Comparison of ENCODE assay signal across 23 cellular contexts in genomic region chr17:32261521-32261792, GRCh38. TPM values are rescaled to one million over a fixed set of nuclear protein-coding genes. Genes with fewer than 3 reads are reported as not detected.
DNase-seq lines count a peak whose midpoint lies in the region; ATAC-seq and TF ChIP-seq lines count a peak whose summit lies in the region.
"Had no signal": no experiment of that assay in that cellular context is flagged by ENCODE, and none has a peak within 500 bp of the region (broad histone marks: within the 10 kb centered on the region; RNA-seq: fewer than 3 reads in every experiment).

No MANE protein-coding gene starts in this region.

- TF ChIP-seq RAD21 in SK-N-SH (IDR thresholded peaks at IDR 0.05; ENCODE audit: low read length) = no peak

- POLR2A ChIA-PET in SK-N-SH (lab: Yijun Ruan, JAX) = no interaction called here

- DNase-seq in SK-N-SH (no peak), astrocyte of the hippocampus (ENCODE audit: low read depth, low spot score) (peak; percentile 50), glutamatergic neuron (no peak), neural progenitor cell (ENCODE audit: low spot score) (no peak), lower leg skin (ENCODE audit: low spot score in 2 of 2) (no peak), NCI-H69 (lab: John Stamatoyannopoulos, UW) (no peak), GM23248 (no peak)
- DNase-seq: AML-193; CD8-positive, alpha-beta memory T cell; DMS53; H9; KBM-7; NCI-H1092 treated with DMSO at 0.1 percent for 48 hours; NCI-H1436 treated with DMSO at 0.1 percent for 48 hours; NCI-H1930; NCI-H2227 treated with DMSO at 0.1 percent for 48 hours; NCI-H510A had no signal

- TF ChIP-seq POLR2A in lower leg skin (IDR thresholded peaks at IDR 0.05) = no peak

- H3K27me3 ChIP-seq in SK-N-SH (ENCODE audit: insufficient read depth) (0 out of 2 replicates have a peak, but pooled peaks cover under 1% of the 10 kb centered on the region), neural progenitor cell (peaks cover 28% of the 10 kb centered on the region), GM23248 (replicated peaks; ENCODE audit: insufficient read depth) (peaks cover 24% of the 10 kb centered on the region)

- H4K20me1 ChIP-seq in SK-N-SH (ENCODE audit: insufficient read depth) = no peaks in the 10 kb centered on the region
- H4K20me1 ChIP-seq in neural progenitor cell (ENCODE audit: low read depth) = no peaks in the 10 kb centered on the region
- no peaks in the 10 kb centered on the region for H4K20me1 ChIP-seq in GM23248 (ENCODE audit: insufficient read depth)

- intact Hi-C loops in lower leg skin (cut with DNase I; ENCODE audit: low total_unique reads) = no loop called here

- CTCF ChIA-PET in SK-N-SH (lab: Yijun Ruan, JAX) = interaction anchor here (0.9 to 13.5 kb wide), 4 partner anchors 8 to 59 kb away, joined by 3 to 192 read pairs (median 9); no protein-coding TSS in a partner anchor

- H3K9ac ChIP-seq in SK-N-SH = no peak overlapping the region
- no peak overlapping the region for H3K9ac ChIP-seq in neural progenitor cell
- H3K9ac ChIP-seq in GM23248 = no peak overlapping the region

- H3K79me2 ChIP-seq in SK-N-SH (ENCODE audit: insufficient read depth) (no peaks in the 10 kb centered on the region), neural progenitor cell (ENCODE audit: low read depth) (no peaks in the 10 kb centered on the region), GM23248 (ENCODE audit: insufficient read depth) (no peaks in the 10 kb centered on the region)

- in situ Hi-C loops in GM23248 (cut with MboI) = no loop called here

- peaks cover 0 to 5% of the 10 kb centered on the region in 2 experiments; a peak in 1 of 4 replicates for H3K4me1 ChIP-seq in SK-N-SH (ENCODE audit: control insufficient read depth in 1 of 2, insufficient read depth in 2 of 2, low read depth in 1 of 2, low read length in 1 of 2)
- peaks cover 30% of the 10 kb centered on the region for H3K4me1 ChIP-seq in neural progenitor cell
- H3K4me1 ChIP-seq in GM23248 (ENCODE audit: insufficient read depth) = no peaks in the 10 kb centered on the region

- TF ChIP-seq CTCF in SK-N-SH (IDR thresholded peaks at IDR 0.05) = no peak
- TF ChIP-seq CTCF in glutamatergic neuron (IDR thresholded peaks at IDR 0.05; ENCODE audit: partially characterized antibody, unreplicated experiment) = no peak
- no peak for TF ChIP-seq CTCF in neural progenitor cell (IDR thresholded peaks at IDR 0.05)
- TF ChIP-seq CTCF in lower leg skin (IDR thresholded peaks at IDR 0.05) = no peak

- H3K4me1 Mint-ChIP-seq in glutamatergic neuron (ENCODE audit: low read depth, unreplicated experiment) (peaks cover 67% of the 10 kb centered on the region), neural progenitor cell (peaks cover 66% of the 10 kb centered on the region)

- H3K4me3 ChIP-seq in SK-N-SH (ENCODE audit: low read depth in 2 of 2, low read length in 1 of 2) (no peak overlapping the region), neural progenitor cell (no peak overlapping the region), lower leg skin (ENCODE audit: low read depth, poor library complexity, severe bottlenecking) (no peak overlapping the region), GM23248 (no peak overlapping the region)

- H3K36me3 ChIP-seq in SK-N-SH (replicated peaks in 1 of 2; ENCODE audit: control insufficient read depth in 1 of 2, insufficient read depth in 2 of 2, low read length in 1 of 2) = no peaks in the 10 kb centered on the region
- no peaks in the 10 kb centered on the region for H3K36me3 ChIP-seq in neural progenitor cell
- H3K36me3 ChIP-seq in GM23248 (ENCODE audit: low read depth) = no peaks in the 10 kb centered on the region

- H3K4me2 ChIP-seq in SK-N-SH (0 out of 2 replicates have a peak overlapping the region, but pooled peaks have one; percentile 19), neural progenitor cell (peak overlapping the region; percentile 24), GM23248 (ENCODE audit: unreplicated experiment) (no peak overlapping the region)

- H3K4me3 Mint-ChIP-seq in glutamatergic neuron (ENCODE audit: unreplicated experiment) (peak overlapping the region; percentile 47), neural progenitor cell (no peak overlapping the region)
- H3K4me3 Mint-ChIP-seq: CD8-positive, alpha-beta memory T cell; H9 had no signal

- no peak for ATAC-seq in SK-N-SH treated with all-trans-retinoic acid at 6 μM for 48 hours
- ATAC-seq: Panc1 had no signal

- H3K27ac ChIP-seq in SK-N-SH (ENCODE audit: low read depth in 2 of 2, low read length in 1 of 2) = no peak overlapping the region
- H3K27ac ChIP-seq in neural progenitor cell = no peak overlapping the region
- no peak overlapping the region for H3K27ac ChIP-seq in GM23248
- H3K27ac ChIP-seq: 22Rv1, C4-2B, HL-60 had no signal

- H3K9me3 ChIP-seq in SK-N-SH (no peaks in the 10 kb centered on the region), neural progenitor cell (ENCODE audit: low read depth) (no peaks in the 10 kb centered on the region), GM23248 (ENCODE audit: low read depth) (no peaks in the 10 kb centered on the region)

- 34% methylated on average over 5 of the region's 5 CpGs for WGBS in SK-N-SH (ENCODE audit: low lambda C conversion rate)
- 24 to 29% methylated on average over 5 of the region's 5 CpGs for WGBS in lower leg skin, 2 donors
- WGBS in GM23248 (ENCODE audit: low coverage in 1 of 2, low lambda C conversion rate in 2 of 2, missing lambda C conversion rate in 2 of 2), 2 experiments = 39 to 45% methylated on average over 5 of the region's 5 CpGs

- peaks cover 19% of the 10 kb centered on the region for H3K27me3 Mint-ChIP-seq in glutamatergic neuron (ENCODE audit: unreplicated experiment)
- peaks cover 39% of the 10 kb centered on the region for H3K27me3 Mint-ChIP-seq in neural progenitor cell (ENCODE audit: insufficient read depth, low read depth)

- H3K9me3 Mint-ChIP-seq in glutamatergic neuron (ENCODE audit: unreplicated experiment) (peaks cover 37% of the 10 kb centered on the region), neural progenitor cell (no peaks in the 10 kb centered on the region)
- H3K9me3 Mint-ChIP-seq: CD8-positive, alpha-beta memory T cell; H9 had no signal

- H3K9me2 ChIP-seq in SK-N-SH (no peaks in the 10 kb centered on the region), GM23248 (ENCODE audit: insufficient read depth) (no peaks in the 10 kb centered on the region)

- H3K27ac Mint-ChIP-seq in glutamatergic neuron (ENCODE audit: unreplicated experiment) (peak overlapping the region; percentile 80), neural progenitor cell (peak overlapping the region; percentile 12)

- no peak for TF ChIP-seq EP300 in SK-N-SH (IDR thresholded peaks at IDR 0.05; ENCODE audit: borderline replicate concordance in 1 of 2, low read depth in 1 of 2, low read length in 1 of 2)

- H2AFZ ChIP-seq in SK-N-SH (ENCODE audit: low read depth) (no peak overlapping the region), neural progenitor cell (replicated peaks) (no peak overlapping the region), GM23248 (no peak overlapping the region)

- peaks cover 7% of the 10 kb centered on the region for H3F3A ChIP-seq in SK-N-SH (replicated peaks; ENCODE audit: insufficient read depth)
- H3F3A ChIP-seq in neural progenitor cell (ENCODE audit: low read depth) = peaks cover 29% of the 10 kb centered on the region
- 0 out of 2 replicates have a peak, but pooled peaks cover 3% of the 10 kb centered on the region for H3F3A ChIP-seq in GM23248 (ENCODE audit: insufficient read depth)

- H3K36me3 Mint-ChIP-seq in glutamatergic neuron (ENCODE audit: unreplicated experiment) = peaks cover 4% of the 10 kb centered on the region
- H3K36me3 Mint-ChIP-seq in neural progenitor cell = peaks cover 2% of the 10 kb centered on the region

TF ChIP-seq in SK-N-SH, 30 proteins besides CTCF, POLR2A, EP300 and RAD21:
- no peak for TF ChIP-seq FOSL2 (IDR thresholded peaks at IDR 0.05; ENCODE audit: borderline replicate concordance, low read depth)
- no peak for TF ChIP-seq JUND (IDR thresholded peaks at IDR 0.05)
- TF ChIP-seq TCF12 (IDR thresholded peaks at IDR 0.05) = no peak

TF ChIP-seq in SK-N-SH treated with all-trans-retinoic acid at 6 μM for 48 hours, 23 proteins besides CTCF, POLR2A, EP300 and RAD21:
- no peak for TF ChIP-seq OSR1 (CRISPR knock-in tag; IDR thresholded peaks at IDR 0.05)
- no peak for TF ChIP-seq ZNF565 (CRISPR knock-in tag; conservative IDR thresholded peaks at IDR 0.05; ENCODE audit: low read depth)
- TF ChIP-seq ZNF8 (CRISPR knock-in tag; IDR thresholded peaks at IDR 0.05) = no peak
- TF ChIP-seq CSRNP3 (CRISPR knock-in tag; IDR thresholded peaks at IDR 0.05) = no peak

RNA-seq across cellular contexts. Expression of gene RHBDL3, which starts 4.2 kb away (rescaled TPM):
- polyA plus RNA-seq in SK-N-SH (2012; rRNA removed) = 0.39 and 0.72 TPM in 2 replicates
- 0.31 and 0.63 TPM in 2 replicates for polyA plus RNA-seq in SK-N-SH (2012; cell fraction: cytosol; rRNA removed)
- 0.66 and 0.99 TPM in 2 replicates for polyA plus RNA-seq in SK-N-SH (2012; cell fraction: nucleus; rRNA removed)
- 124 TPM for total RNA-seq in glutamatergic neuron (ENCODE audit: unreplicated experiment)
- 2.5 and 3.7 TPM in 2 replicates for total RNA-seq in neural progenitor cell (ENCODE audit: low replicate concordance)
- under 1 TPM in 3 of 4 donors, not detected in 1; 0.12 to 0.71 (median 0.55) TPM for total RNA-seq in lower leg skin
- 0.11 TPM in 1 of 2 replicates, not detected in the other for total RNA-seq in GM23248 (2014; rRNA removed; shearing (Covaris generic))
- 0.09 TPM in 1 of 2 replicates, not detected in the other for polyA plus RNA-seq in GM23248 (2016; fragmentation: Nextera tagmentation; extraction: Ambion mirVana)
- total RNA-seq: HT-29 had no signal
- polyA plus RNA-seq: CD8-positive, alpha-beta memory T cell had no signal

Comparison
In these comparisons a context has a peak if more than half of its experiments do, and no peak if none do; other contexts are left out.
1. RNA of gene RHBDL3, which starts 4.2 kb away (total RNA-seq): 124 TPM in glutamatergic neuron (single experiment); 2.5 to 3.7 TPM in neural progenitor cell, 0.12 to 0.71 TPM in lower leg skin and 0.11 TPM in GM23248; every median in the first group is over 10 times any median in the second.